ENCODE assay signal across 21 cellular contexts in the genomic region with DNA sequence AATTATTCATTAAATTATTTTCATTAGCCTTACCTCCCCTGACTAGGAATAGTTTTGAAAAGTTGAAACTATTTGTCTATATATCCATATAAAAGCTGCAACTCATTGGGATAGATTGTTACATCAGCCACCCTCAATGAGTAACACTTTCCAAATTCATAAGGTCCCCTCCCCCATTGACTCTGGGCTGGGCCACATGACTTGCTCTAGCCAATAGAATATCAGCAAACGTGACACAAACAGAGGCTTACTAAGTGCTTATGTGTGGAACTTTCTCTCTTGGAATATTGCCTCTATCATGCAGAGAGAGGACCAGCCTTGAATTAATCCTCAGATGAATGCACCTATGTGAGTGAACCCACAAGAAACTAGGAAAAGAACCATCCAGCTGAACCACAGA.
"Had no signal": no experiment of that assay in that cellular context is flagged by ENCODE, and none has a peak within 500 bp of the region (broad histone marks: within the 10 kb centered on the region; RNA-seq: fewer than 3 reads in every experiment).

No MANE protein-coding gene starts in this region.

- ATAC-seq: activated T-cell treated with anti-CD3 and anti-CD28 coated beads, Interleukin-2, amount 50 U/mL, for 4 hours; left lung; mucosa of descending colon; stimulated activated naive B cell treated with anti-CD40 and anti-IgM and Interleukin-4, amounts not matched to agents 10 μg/mL and 1 μg/mL and 100 μg/mL, for 72 hours had no signal

- H3K9me3 ChIP-seq: colonic mucosa, left lung, mucosa of descending colon, thoracic aorta had no signal

- H3K27me3 ChIP-seq: colonic mucosa, left lung, upper lobe of left lung had no signal

- H3K27me3 Mint-ChIP-seq: activated B cell treated with CpG ODN at 0.5 μM for 24 hours; activated CD4-positive, alpha-beta T cell treated with anti-CD3 and anti-CD28 coated beads, Interleukin-2, amount 10 ng/mL, durations not matched to agents 24 days and 14 days; central memory CD8-positive, alpha-beta T cell; naive B cell; stimulated activated naive B cell treated with anti-CD40 and anti-IgM and Interleukin-4, amounts not matched to agents 10 μg/mL and 1 μg/mL and 100 μg/mL, for 72 hours had no signal

- FAIRE-seq: TTC549 had no signal

- H3K9me3 Mint-ChIP-seq: activated CD4-positive, alpha-beta T cell treated with anti-CD3 and anti-CD28 coated beads, Interleukin-2, amount 10 ng/mL, durations not matched to agents 24 days and 14 days; endodermal cell; neural crest cell had no signal

- H3K27ac ChIP-seq: colonic mucosa, left lung, thoracic aorta, upper lobe of left lung had no signal

- H3K36me3 Mint-ChIP-seq: naive B cell; stimulated activated naive B cell treated with anti-CD40 and anti-IgM and Interleukin-4, amounts not matched to agents 10 μg/mL and 1 μg/mL and 100 μg/mL, for 72 hours had no signal

- H3K4me3 Mint-ChIP-seq: activated B cell treated with CpG ODN at 0.5 μM for 24 hours; activated CD4-positive, alpha-beta T cell treated with anti-CD3 and anti-CD28 coated beads, Interleukin-2, amount 10 ng/mL, durations not matched to agents 24 days and 14 days; activated T-cell treated with anti-CD3 and anti-CD28 coated beads, Interleukin-2, amount 50 U/mL, for 4 hours; central memory CD8-positive, alpha-beta T cell; endodermal cell; naive B cell; neural crest cell; stimulated activated naive B cell treated with anti-CD40 and anti-IgM and Interleukin-4, amounts not matched to agents 10 μg/mL and 1 μg/mL and 100 μg/mL, for 72 hours had no signal

- H3K36me3 ChIP-seq: colonic mucosa, left lung, thoracic aorta, upper lobe of left lung had no signal

- H3K4me3 ChIP-seq: colonic mucosa, left lung, mucosa of descending colon, thoracic aorta, upper lobe of left lung had no signal

- DNase-seq: activated B cell treated with CpG ODN at 0.5 μM for 24 hours; activated CD4-positive, alpha-beta T cell treated with anti-CD3 and anti-CD28 coated beads, Interleukin-2, amount 10 ng/mL, durations not matched to agents 24 days and 14 days; activated CD8-positive, alpha-beta memory T cell treated with anti-CD3 and anti-CD28 coated beads, Interleukin-2, amount 50 U/mL, for 4 hours; activated effector memory CD4-positive, alpha-beta T cell treated with Interleukin-2 at 50 U/mL for 16 hours; activated naive CD4-positive, alpha-beta T cell treated with anti-CD3 and anti-CD28 coated beads, Interleukin-2, amount 50 U/mL, for 16 hours; activated T-cell treated with anti-CD3 and anti-CD28 coated beads, Interleukin-2, amount 50 U/mL, for 4 hours; aorta; colonic mucosa; endodermal cell; foreskin melanocyte; left lung; mucosa of descending colon; naive B cell; retina; stimulated activated naive B cell treated with anti-CD40 and anti-IgM and Interleukin-4, amounts not matched to agents 10 μg/mL and 1 μg/mL and 100 μg/mL, for 72 hours; T-helper 2 cell; upper lobe of left lung had no signal

- H3K4me1 ChIP-seq: colonic mucosa, left lung, upper lobe of left lung had no signal

- H3K27ac Mint-ChIP-seq: activated B cell treated with CpG ODN at 0.5 μM for 24 hours; activated CD4-positive, alpha-beta T cell treated with anti-CD3 and anti-CD28 coated beads, Interleukin-2, amount 10 ng/mL, durations not matched to agents 24 days and 14 days; endodermal cell; naive B cell; stimulated activated naive B cell treated with anti-CD40 and anti-IgM and Interleukin-4, amounts not matched to agents 10 μg/mL and 1 μg/mL and 100 μg/mL, for 72 hours had no signal

- H3K4me1 Mint-ChIP-seq: activated B cell treated with CpG ODN at 0.5 μM for 24 hours; activated CD4-positive, alpha-beta T cell treated with anti-CD3 and anti-CD28 coated beads, Interleukin-2, amount 10 ng/mL, durations not matched to agents 24 days and 14 days; central memory CD8-positive, alpha-beta T cell; naive B cell; neural crest cell; stimulated activated naive B cell treated with anti-CD40 and anti-IgM and Interleukin-4, amounts not matched to agents 10 μg/mL and 1 μg/mL and 100 μg/mL, for 72 hours had no signal
